8 cellular contexts compared by ENCODE assay signal in the genomic region with DNA sequence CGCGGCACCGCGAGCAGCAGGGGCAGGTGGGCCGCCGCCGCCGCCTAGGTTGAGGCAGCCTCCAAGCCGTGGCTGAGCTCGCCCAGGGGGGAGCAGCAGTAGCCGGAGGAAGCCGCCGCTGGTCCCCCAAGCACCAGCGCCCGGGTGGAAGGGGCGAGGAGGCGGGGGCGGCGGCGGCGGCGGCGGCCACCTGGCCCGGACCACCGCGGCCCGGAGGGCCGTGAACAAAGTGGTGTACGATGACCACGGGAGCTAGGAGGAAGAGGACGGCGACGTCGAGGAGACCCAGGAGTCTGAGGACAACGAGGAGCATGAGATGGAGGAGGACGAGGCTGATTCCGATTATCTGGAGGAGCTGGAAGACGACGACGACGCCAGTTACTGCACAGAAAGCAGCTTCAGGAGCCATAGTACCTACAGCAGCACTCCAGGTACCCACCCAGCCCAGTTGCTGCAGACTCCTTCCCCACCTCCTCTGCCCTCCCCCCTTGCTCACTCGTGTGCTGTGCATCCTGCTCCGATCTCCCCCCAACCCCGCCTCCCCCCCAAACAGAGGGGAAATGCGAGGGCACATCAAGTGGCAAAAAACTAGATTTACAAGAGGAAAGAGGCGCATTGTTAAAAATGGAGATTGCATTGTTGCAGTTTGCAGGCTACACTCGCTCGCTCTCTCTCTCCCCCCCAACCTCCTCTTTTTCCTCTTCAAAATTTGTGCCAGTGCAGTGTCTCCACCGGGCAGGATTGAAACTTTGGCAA. TPM values are rescaled to one million over a fixed set of nuclear protein-coding genes. Genes with fewer than 3 reads are reported as not detected.
DNase-seq lines count a peak whose midpoint lies in the region; ATAC-seq and TF ChIP-seq lines count a peak whose summit lies in the region.
"Not testable (repeated sequence)": the region's sequence is repeated elsewhere in the genome, so short reads cannot be mapped to it uniquely, and the experiment has no call there.

No MANE protein-coding gene starts in this region.

- not testable (repeated sequence) for H3K9me3 ChIP-seq in SK-N-MC (ENCODE audit: low read depth, low read length); left ventricle myocardium inferior (replicated peaks); neutrophil; vagina

- TF ChIP-seq POLR2A in vagina (IDR thresholded peaks at IDR 0.05), result not testable (repeated sequence)

- H3K27ac Mint-ChIP-seq in HFFc6, result peak overlapping the region; percentile 27

- DNase-seq in HFFc6; SK-N-MC (ENCODE audit: low read depth, low spot score); left ventricle myocardium inferior: not testable (repeated sequence)
- DNase-seq in KBM-7 (peak; percentile 40), astrocyte of the spinal cord (ENCODE audit: low read depth, low spot score) (peak; percentile 7), vagina (ENCODE audit: extremely low spot score in 2 of 2) (peak in 1 of 2 donors; percentile 84)

- not testable (repeated sequence) for H3K27ac ChIP-seq in SK-N-MC
- H3K27ac ChIP-seq in left ventricle myocardium inferior (replicated peaks), result peak overlapping the region; percentile 88
- peak overlapping the region; percentile 69 for H3K27ac ChIP-seq in neutrophil
- H3K27ac ChIP-seq in vagina, result peak overlapping the region; percentile 92

- peak; percentile 37 for ATAC-seq in GM18498 (IDR thresholded peaks at IDR 0.05; ENCODE audit: unreplicated experiment)

- in situ Hi-C loops in KBM-7 (cut with MboI; ENCODE audit: low pct_unique_long_range_greater_than_20kb, low sequenced_read_pairs); astrocyte of the spinal cord (cut with HindIII; ENCODE audit: low sequenced_read_pairs): not testable (repeated sequence)

- H3K4me1 Mint-ChIP-seq in HFFc6 (ENCODE audit: low read depth), result peaks cover 12% of the 10 kb centered on the region

- not testable (repeated sequence) for H3K9me3 Mint-ChIP-seq in HFFc6

- not testable (repeated sequence) for TF ChIP-seq CTCF in HFFc6 (IDR thresholded peaks at IDR 0.05); astrocyte of the spinal cord (IDR thresholded peaks at IDR 0.05; ENCODE audit: low read depth, low read length); left ventricle myocardium inferior (IDR thresholded peaks at IDR 0.05; ENCODE audit: borderline replicate concordance); neutrophil (IDR thresholded peaks at IDR 0.05); vagina (IDR thresholded peaks at IDR 0.05)

- H3K36me3 ChIP-seq in SK-N-MC (ENCODE audit: insufficient read depth, low read length); neutrophil; vagina: not testable (repeated sequence)
- H3K36me3 ChIP-seq in left ventricle myocardium inferior, result peaks cover 23% of the 10 kb centered on the region

- H3K4me1 ChIP-seq in left ventricle myocardium inferior (peaks cover 20% of the 10 kb centered on the region), neutrophil (ENCODE audit: control insufficient read depth in 1 of 2, insufficient read depth in 1 of 2, low read depth in 1 of 2, low read length in 1 of 2) (peaks cover 13 to 16% of the 10 kb centered on the region in 2 experiments), vagina (peaks cover 18% of the 10 kb centered on the region)

- intact Hi-C loops in left ventricle myocardium inferior (cut with micrococcal nuclease), result not testable (repeated sequence)
- intact Hi-C loops in vagina (cut with DNase I), result loop anchor here (10.0 kb wide), 1 partner anchor 241 kb away; no protein-coding TSS in a partner anchor

- H3K27me3 Mint-ChIP-seq in HFFc6 (ENCODE audit: insufficient read depth), result not testable (repeated sequence)

- H3K27me3 ChIP-seq in left ventricle myocardium inferior (ENCODE audit: low read depth); vagina: not testable (repeated sequence)
- peaks cover 81% of the 10 kb centered on the region for H3K27me3 ChIP-seq in neutrophil

- H3K36me3 Mint-ChIP-seq in HFFc6 (ENCODE audit: low read depth), result not testable (repeated sequence)

- peak overlapping the region; percentile 92 for H3K4me3 ChIP-seq in SK-N-MC
- H3K4me3 ChIP-seq in astrocyte of the spinal cord (ENCODE audit: low read depth, low read length), result peak overlapping the region; percentile 59
- peak overlapping the region; percentile 77 for H3K4me3 ChIP-seq in left ventricle myocardium inferior
- peak overlapping the region; percentile 73 to 75 for H3K4me3 ChIP-seq in neutrophil (ENCODE audit: low read depth in 1 of 2, low read length in 1 of 2)
- peak overlapping the region; percentile 72 to 95 for H3K4me3 ChIP-seq in vagina

- H3K4me3 Mint-ChIP-seq in HFFc6, result peak overlapping the region; percentile 87

- peak overlapping the region; percentile 59 for H3K9ac ChIP-seq in SK-N-MC (ENCODE audit: insufficient read length)

RNA-seq across cellular contexts. Expression of a gene that starts 41.9 kb away (rescaled TPM):
- total RNA-seq in HFFc6 (2021; fragmentation: NEBNext Ultra II Directional; extraction: Animal tissue kit (Norgen Biotek cat#: 25700)), result 100 to 1,000 TPM; 108 to 127 (median 123) TPM
- 99.9 TPM for total RNA-seq in left ventricle myocardium inferior
- 39.8 TPM for total RNA-seq in vagina
